Comparison of ENCODE assay signal across 8 cellular contexts in genomic region chr19:3627351-3627723, GRCh38. TPM values are rescaled to one million over a fixed set of nuclear protein-coding genes. Genes with fewer than 3 reads are reported as not detected.
DNase-seq lines count a peak whose midpoint lies in the region; ATAC-seq and TF ChIP-seq lines count a peak whose summit lies in the region.

No MANE protein-coding gene starts in this region.

- ATAC-seq in heart right ventricle (no peak), Right ventricle myocardium superior (ENCODE audit: poor library complexity) (no peak), GM18520 (IDR thresholded peaks at IDR 0.05; ENCODE audit: unreplicated experiment) (no peak)

- H3K36me3 ChIP-seq in heart right ventricle (peaks cover 0 to 42% (median 5%) of the 10 kb centered on the region in 9 donors), mucosa of rectum (ENCODE audit: control insufficient read depth in 2 of 2, insufficient read depth in 2 of 2, low read length in 2 of 2) (peaks cover 4 to 12% of the 10 kb centered on the region in 2 donors), vagina (peaks cover 0 to 19% of the 10 kb centered on the region in 2 donors)

- DNase-seq in heart right ventricle (no peak), Right ventricle myocardium superior (no peak), astrocyte of the cerebellum (ENCODE audit: low read depth) (no peak), vagina (ENCODE audit: extremely low spot score in 2 of 2) (no peak), occipital lobe (lab: John Stamatoyannopoulos, UW) (no peak), COR-L47 (lab: John Stamatoyannopoulos, UW) (no peak)

- WGBS in heart right ventricle, 2 donors, result 62 to 64% methylated on average over 7 of the region's 7 CpGs

- TF ChIP-seq POLR2A in vagina (IDR thresholded peaks at IDR 0.05), result no peak

- in situ Hi-C loops in astrocyte of the cerebellum (cut with HindIII; ENCODE audit: low sequenced_read_pairs), result no loop called here

- H3K4me1 ChIP-seq in heart right ventricle (peaks cover 11 to 27% (median 19%) of the 10 kb centered on the region in 9 donors), mucosa of rectum (ENCODE audit: control insufficient read depth in 2 of 2, insufficient read depth in 2 of 2, low read length in 2 of 2) (peaks cover 14 to 16% of the 10 kb centered on the region in 2 donors), vagina (peaks cover 24% of the 10 kb centered on the region)

- H3K4me3 ChIP-seq in heart right ventricle (peak overlapping the region in 7 of 10 donors; percentile 80 to 100 (median 89)), astrocyte of the cerebellum (ENCODE audit: low read depth, low read length) (peak overlapping the region; percentile 94), mucosa of rectum (ENCODE audit: low read length in 2 of 2) (peak overlapping the region; percentile 6 to 54), vagina (peak overlapping the region; percentile 5 to 100)

- TF ChIP-seq CTCF in heart right ventricle (IDR thresholded peaks at IDR 0.05) (no peak), astrocyte of the cerebellum (IDR thresholded peaks at IDR 0.05; ENCODE audit: low read depth, low read length, missing control alignments) (no peak), vagina (IDR thresholded peaks at IDR 0.05) (no peak)

- no peak overlapping the region for H3K9ac ChIP-seq in mucosa of rectum (ENCODE audit: low read depth in 1 of 2, low read length in 2 of 2)

- intact Hi-C loops in heart right ventricle (cut with DNase I), result loop anchor here in 4 of 10 donors (2.0 to 10.0 kb wide), 4 partner anchors 53 to 303 kb away; partner anchors contain the start of genes HMG20B (in 1 of the 4) and PIP5K1C (in 1 of the 4)
- intact Hi-C loops in Right ventricle myocardium superior (cut with DNase I), result no loop called here
- intact Hi-C loops in vagina (cut with DNase I), result no loop called here

- peak overlapping the region in 7 of 10 donors; percentile 85 to 98 (median 93) for H3K27ac ChIP-seq in heart right ventricle
- H3K27ac ChIP-seq in mucosa of rectum (ENCODE audit: low read depth in 2 of 2, low read length in 2 of 2), result peak overlapping the region; percentile 92 to 94
- peak overlapping the region; percentile 96 for H3K27ac ChIP-seq in vagina

- H3K27me3 ChIP-seq in heart right ventricle (no peaks in the 10 kb centered on the region), mucosa of rectum (ENCODE audit: control insufficient read depth in 2 of 2, insufficient read depth in 2 of 2, low read length in 2 of 2) (no peaks in the 10 kb centered on the region), vagina (no peaks in the 10 kb centered on the region)

- H3K9me3 ChIP-seq in heart right ventricle, result no peaks in the 10 kb centered on the region
- H3K9me3 ChIP-seq in mucosa of rectum (ENCODE audit: control insufficient read depth in 2 of 2, low read length in 2 of 2), result no peaks in the 10 kb centered on the region
- no peaks in the 10 kb centered on the region for H3K9me3 ChIP-seq in vagina

RNA-seq across cellular contexts. Expression of gene CACTIN, which starts 0.7 kb away (rescaled TPM):
- total RNA-seq in heart right ventricle (10 to 100 TPM in 9 of 10 donors, 1 to 10 TPM in 1; 9.7 to 15.8 (median 12.1) TPM), Right ventricle myocardium superior (13.7 TPM), vagina (36.3 TPM), occipital lobe (19.8 TPM)
- 10 to 100 TPM; 15.8 to 17.6 TPM for polyA plus RNA-seq in heart right ventricle

RNA-seq across cellular contexts. Expression of gene TBXA2R, which starts 20.7 kb away (rescaled TPM):
- total RNA-seq in heart right ventricle (1 to 10 TPM; 1.6 to 4.0 (median 3.0) TPM), Right ventricle myocardium superior (2.6 TPM), vagina (1.7 TPM), occipital lobe (0.78 TPM)
- 1 to 10 TPM; 2.9 to 3.4 TPM for polyA plus RNA-seq in heart right ventricle

RNA-seq across cellular contexts. Expression of gene GIPC3, which starts 42.1 kb away (rescaled TPM):
- 1 to 10 TPM; 1.3 to 2.8 (median 2.1) TPM for total RNA-seq in heart right ventricle
- 1 to 10 TPM in 1 of 2 donors, under 1 TPM in 1; 0.90 to 2.4 TPM for polyA plus RNA-seq in heart right ventricle
- total RNA-seq in Right ventricle myocardium superior, result 2.2 TPM
- total RNA-seq in vagina, result 0.25 TPM
- not detected for total RNA-seq in occipital lobe

RNA-seq across cellular contexts. Expression of gene HMG20B, which starts 54.6 kb away (rescaled TPM):
- total RNA-seq in heart right ventricle (10 to 100 TPM; 19.5 to 49.3 (median 30.3) TPM), Right ventricle myocardium superior (34.4 TPM), vagina (92.8 TPM), occipital lobe (9.4 TPM)
- 10 to 100 TPM; 65.2 to 73.3 TPM for polyA plus RNA-seq in heart right ventricle

Comparison
In these comparisons a context has a peak if more than half of its experiments do, and no peak if none do; other contexts are left out.
1. H3K4me3 ChIP-seq: peak in every context shown above with its lines; median percentile 94 in astrocyte of the cerebellum; 89 in heart right ventricle; 52 in vagina; 30 in mucosa of rectum.